Comparison of ENCODE assay signal across 19 cellular contexts in the genomic region with DNA sequence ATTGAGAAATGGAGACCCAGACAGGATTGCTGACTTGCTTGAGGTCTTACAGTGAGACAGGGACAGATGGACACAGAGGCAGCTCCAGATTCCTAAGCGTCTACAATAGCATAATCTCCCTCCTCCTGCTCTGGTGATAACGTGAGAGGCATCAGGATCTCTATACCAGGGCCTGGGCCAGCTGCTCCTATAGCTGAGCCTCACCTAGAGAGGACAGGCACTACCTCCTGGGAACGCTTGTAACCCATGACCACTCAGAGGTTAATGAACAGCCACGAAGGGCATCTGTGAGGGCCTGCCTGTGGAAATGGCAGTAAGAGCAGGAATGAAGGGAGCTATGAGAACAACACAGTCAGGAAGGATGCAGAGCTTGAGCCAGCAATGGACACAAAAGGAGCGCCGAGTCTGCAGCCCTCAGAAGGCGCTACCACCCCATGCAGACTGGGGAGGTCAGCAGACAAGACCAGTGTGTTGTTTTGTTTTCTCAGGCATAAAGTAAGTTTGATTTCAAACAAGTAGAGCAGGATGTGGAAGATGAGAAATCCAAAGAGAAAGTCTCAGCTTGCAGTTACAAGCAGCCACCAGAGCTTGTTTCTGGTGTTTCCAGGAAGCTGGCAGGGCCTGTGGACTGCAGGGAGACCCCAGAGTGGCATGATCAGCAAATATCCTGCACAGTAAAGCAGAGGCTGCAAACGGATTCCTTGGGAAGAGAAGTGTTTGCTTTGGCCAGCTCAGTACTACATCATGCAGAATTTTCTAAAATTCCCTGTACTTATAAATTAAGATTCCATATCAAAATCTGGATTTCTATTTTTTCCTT. TPM values are rescaled to one million over a fixed set of nuclear protein-coding genes. Genes with fewer than 3 reads are reported as not detected.
DNase-seq lines count a peak whose midpoint lies in the region; ATAC-seq lines count a peak whose summit lies in the region.
"Had no signal": no experiment of that assay in that cellular context is flagged by ENCODE, and none has a peak within 500 bp of the region (broad histone marks: within the 10 kb centered on the region; RNA-seq: fewer than 3 reads in every experiment).

No MANE protein-coding gene starts in this region.

- peak overlapping the region; percentile 2 to 6 for H3K9ac ChIP-seq in duodenal mucosa (ENCODE audit: low read depth in 1 of 2, low read length in 2 of 2)

- no peak overlapping the region for H3K27ac ChIP-seq in duodenal mucosa (ENCODE audit: low read depth, low read length)
- H3K27ac ChIP-seq: A549, ascending aorta, tibial artery had no signal

- H3K36me3 Mint-ChIP-seq in activated naive CD4-positive, alpha-beta T cell treated with anti-CD3 and anti-CD28 coated beads, Interleukin-2, amount 10 ng/mL, durations not matched to agents 7 days and 5 days: no peaks in the 10 kb centered on the region

- peaks cover 2 to 8% of the 10 kb centered on the region in 2 donors for H3K36me3 ChIP-seq in duodenal mucosa (ENCODE audit: control insufficient read depth in 1 of 2, insufficient read depth in 2 of 2, low read length in 2 of 2)

- H3K4me1 ChIP-seq in duodenal mucosa (ENCODE audit: control insufficient read depth in 1 of 2, insufficient read depth in 2 of 2, low read length in 2 of 2): peaks cover 24 to 34% of the 10 kb centered on the region in 2 donors
- H3K4me1 ChIP-seq: ascending aorta, tibial artery had no signal

- H3K27ac Mint-ChIP-seq in activated naive CD4-positive, alpha-beta T cell treated with anti-CD3 and anti-CD28 coated beads, Interleukin-2, amount 10 ng/mL, durations not matched to agents 7 days and 5 days: no peak overlapping the region
- H3K27ac Mint-ChIP-seq: CD8-positive, alpha-beta T cell; mesothelial cell of epicardium had no signal

- DNase-seq in activated effector memory CD4-positive, alpha-beta T cell treated with anti-CD3 and anti-CD28 coated beads, Interleukin-2, amount 50 U/mL, for 16 hours: peak; percentile 38
- no peak for DNase-seq in activated effector memory CD4-positive, alpha-beta T cell treated with Interleukin-2 at 50 U/mL for 16 hours
- peak; percentile 41 for DNase-seq in mesenteric fat pad (ENCODE audit: low spot score)
- no peak for DNase-seq in stimulated activated CD4-positive, alpha-beta T cell treated with anti-CD3 and anti-CD28 coated beads, Interleukin-15, amount 100 ng/mL, for 24 hours
- DNase-seq in activated naive CD4-positive, alpha-beta T cell treated with anti-CD3 and anti-CD28 coated beads, Interleukin-2, amount 10 ng/mL, durations not matched to agents 7 days and 5 days: no peak
- DNase-seq: CD8-positive, alpha-beta T cell; NCI-H1930; NCI-H510A; nucleus accumbens; stimulated activated CD4-positive, alpha-beta T cell treated with anti-CD3 and anti-CD28 coated beads, Interleukin-4, amount 100 ng/mL, for 4 hours had no signal

- no peaks in the 10 kb centered on the region for H3K9me3 Mint-ChIP-seq in activated naive CD4-positive, alpha-beta T cell treated with anti-CD3 and anti-CD28 coated beads, Interleukin-2, amount 10 ng/mL, durations not matched to agents 7 days and 5 days
- H3K9me3 Mint-ChIP-seq: CD8-positive, alpha-beta T cell; mesothelial cell of epicardium had no signal

- no peak overlapping the region for H3K4me3 ChIP-seq in duodenal mucosa (ENCODE audit: low read depth in 1 of 2, low read length in 2 of 2)
- H3K4me3 ChIP-seq: A549, ascending aorta, tibial artery had no signal

- no peaks in the 10 kb centered on the region for H3K4me1 Mint-ChIP-seq in activated naive CD4-positive, alpha-beta T cell treated with anti-CD3 and anti-CD28 coated beads, Interleukin-2, amount 10 ng/mL, durations not matched to agents 7 days and 5 days
- H3K4me1 Mint-ChIP-seq: mesothelial cell of epicardium had no signal

- no peak overlapping the region for H3K4me3 Mint-ChIP-seq in activated naive CD4-positive, alpha-beta T cell treated with anti-CD3 and anti-CD28 coated beads, Interleukin-2, amount 10 ng/mL, durations not matched to agents 7 days and 5 days
- H3K4me3 Mint-ChIP-seq: CD8-positive, alpha-beta T cell; mesothelial cell of epicardium had no signal

- no peaks in the 10 kb centered on the region for H3K27me3 ChIP-seq in duodenal mucosa (ENCODE audit: control insufficient read depth in 1 of 2, insufficient read depth in 2 of 2, low read length in 2 of 2)
- H3K27me3 ChIP-seq: ascending aorta, tibial artery had no signal

- H3K27me3 Mint-ChIP-seq in activated naive CD4-positive, alpha-beta T cell treated with anti-CD3 and anti-CD28 coated beads, Interleukin-2, amount 10 ng/mL, durations not matched to agents 7 days and 5 days: no peaks in the 10 kb centered on the region

- no peaks in the 10 kb centered on the region for H3K9me3 ChIP-seq in duodenal mucosa (ENCODE audit: control insufficient read depth in 1 of 2, low read length in 2 of 2)
- H3K9me3 ChIP-seq: A549, ascending aorta, tibial artery had no signal

- ATAC-seq in HG03045 (IDR thresholded peaks at IDR 0.05; ENCODE audit: unreplicated experiment) (no peak), HG02678 (IDR thresholded peaks at IDR 0.05; ENCODE audit: unreplicated experiment) (no peak)
- ATAC-seq: A549; CD8-positive, alpha-beta T cell; HCT116; Panc1 had no signal

- CTCF ChIA-PET in activated naive CD4-positive, alpha-beta T cell treated with anti-CD3 and anti-CD28 coated beads, Interleukin-2, amount 10 ng/mL, durations not matched to agents 7 days and 5 days (lab: Charles Lee): interaction anchor here (1.0 kb wide), 1 partner anchor 23 kb away, joined by 3 read pairs; no protein-coding TSS in a partner anchor

RNA-seq across cellular contexts. Expression of gene ANKS6, which starts 17.4 kb away (rescaled TPM):
- total RNA-seq in mesenteric fat pad: 18.1 TPM

RNA-seq across cellular contexts. Expression of gene GALNT12, which starts 28.5 kb away (rescaled TPM):
- total RNA-seq in mesenteric fat pad: 1.4 TPM

Comparison
In these comparisons a context has a peak if more than half of its experiments do, and no peak if none do; other contexts are left out.
1. DNase-seq: peak in activated effector memory CD4-positive, alpha-beta T cell treated with anti-CD3 and anti-CD28 coated beads, Interleukin-2, amount 50 U/mL, for 16 hours (single experiment) and mesenteric fat pad (single experiment); none in activated effector memory CD4-positive, alpha-beta T cell treated with Interleukin-2 at 50 U/mL for 16 hours (single experiment), stimulated activated CD4-positive, alpha-beta T cell treated with anti-CD3 and anti-CD28 coated beads, Interleukin-15, amount 100 ng/mL, for 24 hours (single experiment) and activated naive CD4-positive, alpha-beta T cell treated with anti-CD3 and anti-CD28 coated beads, Interleukin-2, amount 10 ng/mL, durations not matched to agents 7 days and 5 days (single experiment).